Comparison of ENCODE assay signal across 8 cellular contexts in genomic region chr17:1487939-1488825, GRCh38. TPM values are rescaled to one million over a fixed set of nuclear protein-coding genes. Genes with fewer than 3 reads are reported as not detected.
A peak's percentile ranks its signal among the peaks of the same experiment; 100 is the strongest.
DNase-seq lines count a peak whose midpoint lies in the region; ATAC-seq, FAIRE-seq and TF ChIP-seq lines count a peak whose summit lies in the region.

No MANE protein-coding gene starts in this region.

- no peaks in the 10 kb centered on the region for H3K9me3 ChIP-seq in DND-41 (ENCODE audit: insufficient read depth, low read length, severe bottlenecking)

- no peak for FAIRE-seq in RCC 7860 (lab: Jason Lieb, UNC)

- peak overlapping the region; percentile 83 for H3K4me3 Mint-ChIP-seq in natural killer cell treated with Interleukin-12 subunit alpha and Interleukin-12 subunit beta and Interleukin-15 and Interleukin-18, amount 100 ng/mL, for 72 hours

- peaks cover 51% of the 10 kb centered on the region for H3K4me1 ChIP-seq in DND-41 (ENCODE audit: insufficient read depth, low read length)

- H3K79me2 ChIP-seq in DND-41 (ENCODE audit: insufficient read depth, low read length) = no peaks in the 10 kb centered on the region

- peak overlapping the region; percentile 40; the same call in 1 of the 2 replicates for H3K9ac ChIP-seq in DND-41 (ENCODE audit: low read depth, low read length)

- ATAC-seq in DND-41 (ENCODE audit: insufficient read depth, low read depth) (peak; percentile 33), HG02763 (IDR thresholded peaks at IDR 0.05; ENCODE audit: unreplicated experiment) (peak; percentile 33), HG03095 (IDR thresholded peaks at IDR 0.05; ENCODE audit: unreplicated experiment) (no peak)
- peak; percentile 61 to 76 for ATAC-seq in natural killer cell treated with Interleukin-12 subunit alpha and Interleukin-12 subunit beta and Interleukin-15 and Interleukin-18, amount 100 ng/mL, for 72 hours
- no peak for ATAC-seq in stimulated activated naive CD8-positive, alpha-beta T cell treated with anti-CD3 and anti-CD28 coated beads, Interleukin-15, Interleukin-2, amounts not matched to agents 100 U/mL and 50 U/mL, for 24 hours

- H3K36me3 Mint-ChIP-seq in natural killer cell treated with Interleukin-12 subunit alpha and Interleukin-12 subunit beta and Interleukin-15 and Interleukin-18, amount 100 ng/mL, for 72 hours = no peaks in the 10 kb centered on the region

- no peaks in the 10 kb centered on the region for H3K9me3 Mint-ChIP-seq in natural killer cell treated with Interleukin-12 subunit alpha and Interleukin-12 subunit beta and Interleukin-15 and Interleukin-18, amount 100 ng/mL, for 72 hours

- peak overlapping the region in 1 of 2 donors; percentile 77 for H3K27ac Mint-ChIP-seq in natural killer cell treated with Interleukin-12 subunit alpha and Interleukin-12 subunit beta and Interleukin-15 and Interleukin-18, amount 100 ng/mL, for 72 hours

- DNase-seq in DND-41 = peak; percentile 58
- DNase-seq in RCC 7860 (ENCODE audit: low spot score) = peak; percentile 75
- DNase-seq in activated gamma-delta T cell treated with anti-CD3 and anti-CD28 coated beads, Interleukin-2, amount 50 U/mL, for 16 hours (ENCODE audit: low read depth) = peak; percentile 46
- DNase-seq in fibroblast of the conjunctiva (ENCODE audit: low read depth) = peak; percentile 63
- peak; percentile 85 for DNase-seq in natural killer cell treated with Interleukin-12 subunit alpha and Interleukin-12 subunit beta and Interleukin-15 and Interleukin-18, amount 100 ng/mL, for 72 hours (ENCODE audit: low spot score)
- DNase-seq in stimulated activated naive CD8-positive, alpha-beta T cell treated with anti-CD3 and anti-CD28 coated beads, Interleukin-15, Interleukin-2, amounts not matched to agents 100 U/mL and 50 U/mL, for 24 hours = peak; percentile 82

- no peaks in the 10 kb centered on the region for H3K36me3 ChIP-seq in DND-41 (ENCODE audit: insufficient read depth, low read length)

- H3K4me2 ChIP-seq in DND-41 (ENCODE audit: insufficient read depth, low read length) = peak overlapping the region; percentile 85

- peaks cover 0 to 13% of the 10 kb centered on the region in 2 donors for H3K27me3 Mint-ChIP-seq in natural killer cell treated with Interleukin-12 subunit alpha and Interleukin-12 subunit beta and Interleukin-15 and Interleukin-18, amount 100 ng/mL, for 72 hours

- peak overlapping the region; percentile 9 for H2AFZ ChIP-seq in DND-41 (ENCODE audit: low read depth, low read length)

- peaks cover 12% of the 10 kb centered on the region for H3K27me3 ChIP-seq in DND-41 (ENCODE audit: insufficient read depth, low read length, poor library complexity)

- H4K20me1 ChIP-seq in DND-41 (ENCODE audit: insufficient read depth, low read length) = peaks cover 18% of the 10 kb centered on the region

- peak overlapping the region; percentile 34; the same call in 1 of the 2 replicates for H3K27ac ChIP-seq in DND-41 (ENCODE audit: low read length)

- peak overlapping the region; percentile 1 to 54; a peak in 3 of 4 replicates for H3K4me3 ChIP-seq in DND-41 (ENCODE audit: low read depth in 1 of 2, low read length in 2 of 2)

- H3K4me1 Mint-ChIP-seq in natural killer cell treated with Interleukin-12 subunit alpha and Interleukin-12 subunit beta and Interleukin-15 and Interleukin-18, amount 100 ng/mL, for 72 hours (ENCODE audit: low read depth in 2 of 2) = peaks cover 16 to 20% of the 10 kb centered on the region in 2 donors

- TF ChIP-seq CTCF in DND-41 (IDR thresholded peaks at IDR 0.05; ENCODE audit: borderline replicate concordance, extremely low read depth, low read length, poor library complexity, severe bottlenecking) = peak; percentile 4

RNA-seq across cellular contexts. Expression of gene MYO1C, which starts 4.3 kb away (rescaled TPM):
- total RNA-seq in natural killer cell treated with Interleukin-12 subunit alpha and Interleukin-12 subunit beta and Interleukin-15 and Interleukin-18, amount 100 ng/mL, for 72 hours = 10 to 100 TPM; 16.8 to 54.5 TPM

RNA-seq across cellular contexts. Expression of gene INPP5K, which starts 28.2 kb away (rescaled TPM):
- total RNA-seq in natural killer cell treated with Interleukin-12 subunit alpha and Interleukin-12 subunit beta and Interleukin-15 and Interleukin-18, amount 100 ng/mL, for 72 hours = 10 to 100 TPM; 34.9 to 43.8 TPM

RNA-seq across cellular contexts. Expression of gene CRK, which starts 32.1 kb away (rescaled TPM):
- 10 to 100 TPM; 18.1 to 36.4 TPM for total RNA-seq in natural killer cell treated with Interleukin-12 subunit alpha and Interleukin-12 subunit beta and Interleukin-15 and Interleukin-18, amount 100 ng/mL, for 72 hours

Comparison
In these comparisons a context has a peak if more than half of its experiments do, and no peak if none do; other contexts are left out.
1. ATAC-seq: peak in DND-41 (single experiment), HG02763 (single experiment) and natural killer cell treated with Interleukin-12 subunit alpha and Interleukin-12 subunit beta and Interleukin-15 and Interleukin-18, amount 100 ng/mL, for 72 hours (2 of 2); none in stimulated activated naive CD8-positive, alpha-beta T cell treated with anti-CD3 and anti-CD28 coated beads, Interleukin-15, Interleukin-2, amounts not matched to agents 100 U/mL and 50 U/mL, for 24 hours (single experiment) and HG03095 (single experiment).
2. Peak in every context shown above with its lines, with median percentiles within 50 percentile points of each other: DNase-seq.